Comparison of ENCODE assay signal across 9 cellular contexts in genomic region chr7:92904292-92905131, GRCh38.
A peak's percentile ranks its signal among the peaks of the same experiment; 100 is the strongest.
DNase-seq lines count a peak whose midpoint lies in the region; ATAC-seq and TF ChIP-seq lines count a peak whose summit lies in the region.
"Had no signal": no experiment of that assay in that cellular context is flagged by ENCODE, and none has a peak within 500 bp of the region (broad histone marks: within the 10 kb centered on the region; RNA-seq: fewer than 3 reads in every experiment).

No MANE protein-coding gene starts in this region.

- H3K4me1 ChIP-seq in BLaER1 treated with 17β-estradiol and CSF1 and Interleukin-3, amounts not matched to agents 10 nM and 100 nM = peaks cover 0 to 23% (median 10%) of the 10 kb centered on the region in 10 experiments; a peak in 14 of 20 replicates

- H3K27ac ChIP-seq in BLaER1 treated with 17β-estradiol and CSF1 and Interleukin-3, amounts not matched to agents 10 nM and 100 nM = peak overlapping the region in 3 of 11 experiments; percentile 20 to 44 (median 32); a peak in 5 of 22 replicates
- H3K27ac ChIP-seq: HL-60 had no signal

- ATAC-seq in GM21360 (IDR thresholded peaks at IDR 0.05; ENCODE audit: unreplicated experiment) = peak; percentile 99
- ATAC-seq in HG03571 (IDR thresholded peaks at IDR 0.05; ENCODE audit: unreplicated experiment) = peak; percentile 98

- no peak overlapping the region for H3K9ac ChIP-seq in BLaER1 treated with 17β-estradiol and CSF1 and Interleukin-3, amounts not matched to agents 10 nM and 100 nM

- H3K9me3 ChIP-seq in BLaER1 treated with 17β-estradiol and CSF1 and Interleukin-3, amounts not matched to agents 10 nM and 100 nM (replicated peaks in 1 of 11) = peaks cover 0 to 12% (median 0%) of the 10 kb centered on the region in 11 experiments; a peak in 2 of 22 replicates

- DNase-seq in activated CD4-positive, CD25-positive, alpha-beta regulatory T cell (lab: John Stamatoyannopoulos, UW) = peak; percentile 44 to 64 (median 46)
- DNase-seq in choroid plexus epithelial cell (ENCODE audit: low read depth) (peak; percentile 96), AML-193 (lab: John Stamatoyannopoulos, UW) (no peak), occipital lobe (lab: John Stamatoyannopoulos, UW) (no peak)
- peak; percentile 82 to 91 (median 84) for DNase-seq in stimulated activated CD4-positive, alpha-beta T cell treated with anti-CD3 and anti-CD28 coated beads, Interleukin-12 subunit alpha, Interleukin-12 subunit beta, amount 100 ng/mL, for 48 hours (ENCODE audit: low read depth in 2 of 3, low spot score in 1 of 3)

- no peak for TF ChIP-seq CTCF in choroid plexus epithelial cell (conservative IDR thresholded peaks at IDR 0.05; ENCODE audit: low read depth, low read length)

- no peaks in the 10 kb centered on the region for H3K36me3 ChIP-seq in BLaER1 treated with 17β-estradiol and CSF1 and Interleukin-3, amounts not matched to agents 10 nM and 100 nM

- no peak overlapping the region for H3K4me3 ChIP-seq in BLaER1 treated with 17β-estradiol and CSF1 and Interleukin-3, amounts not matched to agents 10 nM and 100 nM
- no peak overlapping the region for H3K4me3 ChIP-seq in choroid plexus epithelial cell (ENCODE audit: low read depth, low read length)

- H3K27me3 ChIP-seq in BLaER1 treated with 17β-estradiol and CSF1 and Interleukin-3, amounts not matched to agents 10 nM and 100 nM = no peaks in the 10 kb centered on the region

- H4K20me1 ChIP-seq in BLaER1 treated with 17β-estradiol and CSF1 and Interleukin-3, amounts not matched to agents 10 nM and 100 nM = no peaks in the 10 kb centered on the region

- peak overlapping the region in 9 of 11 experiments; percentile 21 to 64 (median 36); a peak in 14 of 22 replicates for H3K4me2 ChIP-seq in BLaER1 treated with 17β-estradiol and CSF1 and Interleukin-3, amounts not matched to agents 10 nM and 100 nM

Comparison
In these comparisons a context has a peak if more than half of its experiments do, and no peak if none do; other contexts are left out.
1. DNase-seq: peak in activated CD4-positive, CD25-positive, alpha-beta regulatory T cell (4 of 4), choroid plexus epithelial cell (single experiment) and stimulated activated CD4-positive, alpha-beta T cell treated with anti-CD3 and anti-CD28 coated beads, Interleukin-12 subunit alpha, Interleukin-12 subunit beta, amount 100 ng/mL, for 48 hours (3 of 3); none in AML-193 (0 of 2) and occipital lobe (single experiment).